Comparison of ENCODE assay signal across 36 cellular contexts in the genomic region with DNA sequence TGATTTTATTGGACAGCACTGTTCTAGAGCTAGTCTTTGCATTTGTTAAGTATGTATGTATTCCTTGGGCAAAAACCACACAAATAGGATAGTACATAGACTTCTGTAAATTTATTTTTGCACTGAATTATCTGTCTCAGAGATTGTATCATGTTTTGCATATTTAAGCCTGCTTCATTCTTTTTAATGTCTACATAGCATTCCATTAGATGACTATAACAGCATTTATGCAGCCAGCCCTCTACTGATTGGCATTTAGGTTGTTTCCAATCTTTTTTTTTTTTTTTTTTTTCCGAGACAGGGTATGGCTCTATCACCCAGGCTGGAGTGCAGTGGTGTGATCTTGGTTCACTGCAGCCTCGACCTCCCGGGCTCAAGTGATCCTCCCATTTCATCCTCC. TPM values are rescaled to one million over a fixed set of nuclear protein-coding genes. Genes with fewer than 3 reads are reported as not detected.
"Had no signal": no experiment of that assay in that cellular context is flagged by ENCODE, and none has a peak within 500 bp of the region (broad histone marks: within the 10 kb centered on the region; RNA-seq: fewer than 3 reads in every experiment).

No MANE protein-coding gene starts in this region.

- H3K4me1 ChIP-seq: adrenal gland, ascending aorta, breast epithelium, colonic mucosa, gastroesophageal sphincter had no signal

- H3K36me3 ChIP-seq: adrenal gland, ascending aorta, breast epithelium, cardiac muscle cell, colonic mucosa, esophagus squamous epithelium, gastroesophageal sphincter, WERI-Rb-1 had no signal

- DNase-seq: activated B cell treated with CpG ODN at 0.5 μM for 24 hours; activated CD4-positive, alpha-beta T cell treated with anti-CD3 and anti-CD28 coated beads for 48 hours; activated CD4-positive, alpha-beta T cell treated with anti-CD3 and anti-CD28 coated beads, Interleukin-2, amount 50 U/mL, for 1 hour; activated CD4-positive, alpha-beta T cell treated with anti-CD3 and anti-CD28 coated beads, Interleukin-2, amount 50 U/mL, for 48 hours; activated CD8-positive, alpha-beta memory T cell treated with anti-CD3 and anti-CD28 coated beads for 24 hours; activated CD8-positive, alpha-beta T cell treated with anti-CD3 and anti-CD28 coated beads for 36 hours; activated effector memory CD4-positive, alpha-beta T cell treated with Interleukin-2 at 50 U/mL for 16 hours; activated gamma-delta T cell treated with Interleukin-2 at 50 U/mL for 16 hours; activated naive CD4-positive, alpha-beta T cell treated with anti-CD3 and anti-CD28 coated beads, Interleukin-2, amount 50 U/mL, for 16 hours; activated naive CD4-positive, alpha-beta T cell treated with Interleukin-2 at 50 U/mL for 16 hours; activated T-cell treated with anti-CD3 and anti-CD28 coated beads, Interleukin-2, amount 50 U/mL, for 4 hours; adrenal gland; central memory CD4-positive, alpha-beta T cell; cerebellar nuclear complex; colonic mucosa; effector CD8-positive, alpha-beta T cell; esophagus squamous epithelium; foreskin melanocyte; T-helper 1 cell; T-helper 17 cell; T1000; WERI-Rb-1 had no signal

- ATAC-seq: activated CD4-positive, CD25-positive, alpha-beta regulatory T cell treated with anti-CD3 and anti-CD28 coated beads, Interleukin-2, amount 50 U/mL, for 24 hours; activated CD8-positive, alpha-beta T cell treated with anti-CD3 and anti-CD28 coated beads for 36 hours; activated T-cell treated with anti-CD3 and anti-CD28 coated beads, Interleukin-2, amount 50 U/mL, for 4 hours; activated T-helper 17 cell treated with anti-CD3 and anti-CD28 coated beads, Interleukin-2, amount 50 U/mL, for 72 hours; gastroesophageal sphincter; T-helper 17 cell had no signal

- H3K27ac ChIP-seq: adrenal gland, ascending aorta, breast epithelium, cardiac muscle cell, colonic mucosa, epithelial cell of prostate, esophagus squamous epithelium, gastroesophageal sphincter, WERI-Rb-1 had no signal

- H3K9me3 ChIP-seq: adrenal gland, ascending aorta, breast epithelium, colonic mucosa, esophagus squamous epithelium, gastroesophageal sphincter had no signal

- H3K4me3 ChIP-seq: adrenal gland, ascending aorta, breast epithelium, cardiac muscle cell, colonic mucosa, esophagus squamous epithelium, gastroesophageal sphincter had no signal

- H3K27me3 ChIP-seq: ascending aorta, breast epithelium, cardiac muscle cell, colonic mucosa had no signal

- FAIRE-seq: endometrium, endothelial cell of umbilical vein had no signal

RNA-seq across cellular contexts. Expression of gene SYNDIG1L, which starts 34.5 kb away (rescaled TPM):
- total RNA-seq: activated B cell treated with CpG ODN at 0.5 μM for 24 hours; activated CD8-positive, alpha-beta T cell treated with anti-CD3 and anti-CD28 coated beads for 36 hours; activated T-cell treated with anti-CD3 and anti-CD28 coated beads, Interleukin-2, amount 50 U/mL, for 4 hours; activated T-helper 17 cell treated with anti-CD3 and anti-CD28 coated beads, Interleukin-2, amount 50 U/mL, for 72 hours; ascending aorta; dermis microvascular lymphatic vessel endothelial cell; endothelial cell of umbilical vein; fibroblast of lung; fibroblast of villous mesenchyme; glomerular endothelial cell; T-helper 17 cell had no signal
- polyA plus RNA-seq: cardiac muscle cell, endothelial cell of umbilical vein, fibroblast of lung had no signal

RNA-seq across cellular contexts. Expression of gene VRTN, which starts 43.2 kb away (rescaled TPM):
- total RNA-seq: activated B cell treated with CpG ODN at 0.5 μM for 24 hours; activated CD8-positive, alpha-beta T cell treated with anti-CD3 and anti-CD28 coated beads for 36 hours; activated T-helper 17 cell treated with anti-CD3 and anti-CD28 coated beads, Interleukin-2, amount 50 U/mL, for 72 hours; ascending aorta; breast epithelium; dermis microvascular lymphatic vessel endothelial cell; endothelial cell of umbilical vein; esophagus squamous epithelium; fibroblast of lung; fibroblast of villous mesenchyme; gastroesophageal sphincter; glomerular endothelial cell; T-helper 17 cell had no signal
- polyA plus RNA-seq: adrenal gland, esophagus, fibroblast of lung had no signal
